ENCODE assay signal across 23 cellular contexts in genomic region chr19:53853707-53854106, GRCh38. TPM values are rescaled to one million over a fixed set of nuclear protein-coding genes. Genes with fewer than 3 reads are reported as not detected.
DNase-seq lines count a peak whose midpoint lies in the region; ATAC-seq and TF ChIP-seq lines count a peak whose summit lies in the region.
"Had no signal": no experiment of that assay in that cellular context is flagged by ENCODE, and none has a peak within 500 bp of the region (broad histone marks: within the 10 kb centered on the region; RNA-seq: fewer than 3 reads in every experiment).

No MANE protein-coding gene starts in this region.

- H3K27me3 Mint-ChIP-seq in natural killer cell treated with Interleukin-12 subunit alpha and Interleukin-12 subunit beta and Interleukin-15 and Interleukin-18, amount 100 ng/mL, for 72 hours, result peaks cover 18 to 23% of the 10 kb centered on the region in 2 donors
- H3K27me3 Mint-ChIP-seq in natural killer cell (ENCODE audit: low read depth in 2 of 2), result peaks cover 20 to 23% of the 10 kb centered on the region in 2 donors

- DNase-seq in natural killer cell treated with Interleukin-12 subunit alpha and Interleukin-12 subunit beta and Interleukin-15 and Interleukin-18, amount 100 ng/mL, for 72 hours (ENCODE audit: low spot score), result no peak
- DNase-seq in natural killer cell (no peak), NOMO-1 treated with DMSO at 0.1 percent for 48 hours (lab: John Stamatoyannopoulos, UW; ENCODE audit: unreplicated experiment) (peak; percentile 38), DMS53 treated with DMSO at 0.1 percent for 48 hours (lab: John Stamatoyannopoulos, UW; ENCODE audit: unreplicated experiment) (no peak), NCI-H774 (lab: John Stamatoyannopoulos, UW) (no peak)
- no peak for DNase-seq in stimulated activated effector memory CD8-positive, alpha-beta T cell treated with anti-CD3 and anti-CD28 coated beads, Interleukin-12 subunit alpha, Interleukin-12 subunit beta, amount 100 ng/mL, for 72 hours (ENCODE audit: low spot score in 2 of 2)
- DNase-seq: activated naive CD4-positive, alpha-beta T cell treated with Interleukin-2 at 50 U/mL for 16 hours; activated T-cell treated with anti-CD3 and anti-CD28 coated beads, Interleukin-2, amount 50 U/mL, for 4 hours; dermis blood vessel endothelial cell; KG1; NCI-H187; occipital lobe; spleen; stimulated activated CD4-positive, alpha-beta T cell treated with anti-CD3 and anti-CD28 coated beads, Interleukin-4, amount 100 ng/mL, for 1 hour; thyroid gland had no signal

- peak; percentile 69 to 79 for ATAC-seq in natural killer cell treated with Interleukin-12 subunit alpha and Interleukin-12 subunit beta and Interleukin-15 and Interleukin-18, amount 100 ng/mL, for 72 hours
- ATAC-seq in natural killer cell, result no peak
- ATAC-seq in HG02759 (IDR thresholded peaks at IDR 0.05; ENCODE audit: unreplicated experiment), result peak; percentile 51
- peak; percentile 70 for ATAC-seq in stimulated activated effector memory CD8-positive, alpha-beta T cell treated with anti-CD3 and anti-CD28 coated beads, Interleukin-12 subunit alpha, Interleukin-12 subunit beta, amount 100 ng/mL, for 72 hours
- ATAC-seq in GM19023 (IDR thresholded peaks at IDR 0.05; ENCODE audit: unreplicated experiment), result no peak

- H3K4me1 Mint-ChIP-seq in natural killer cell treated with Interleukin-12 subunit alpha and Interleukin-12 subunit beta and Interleukin-15 and Interleukin-18, amount 100 ng/mL, for 72 hours (ENCODE audit: low read depth in 2 of 2), result peaks cover 9 to 11% of the 10 kb centered on the region in 2 donors
- H3K4me1 Mint-ChIP-seq in natural killer cell, result peaks cover 0 to 4% of the 10 kb centered on the region in 2 donors
- H3K4me1 Mint-ChIP-seq in stimulated activated effector memory CD8-positive, alpha-beta T cell treated with anti-CD3 and anti-CD28 coated beads, Interleukin-12 subunit alpha, Interleukin-12 subunit beta, amount 100 ng/mL, for 72 hours, result peaks cover 15% of the 10 kb centered on the region

- no peak overlapping the region for H3K27ac Mint-ChIP-seq in natural killer cell treated with Interleukin-12 subunit alpha and Interleukin-12 subunit beta and Interleukin-15 and Interleukin-18, amount 100 ng/mL, for 72 hours
- no peak overlapping the region for H3K27ac Mint-ChIP-seq in natural killer cell
- peak overlapping the region; percentile 37 for H3K27ac Mint-ChIP-seq in stimulated activated effector memory CD8-positive, alpha-beta T cell treated with anti-CD3 and anti-CD28 coated beads, Interleukin-12 subunit alpha, Interleukin-12 subunit beta, amount 100 ng/mL, for 72 hours
- H3K27ac Mint-ChIP-seq: stimulated activated naive CD8-positive, alpha-beta T cell treated with anti-CD3 and anti-CD28 coated beads, Interleukin-15, Interleukin-2, amounts not matched to agents 100 ng/mL and 50 ng/mL, for 24 hours had no signal

- H3K4me3 Mint-ChIP-seq in natural killer cell treated with Interleukin-12 subunit alpha and Interleukin-12 subunit beta and Interleukin-15 and Interleukin-18, amount 100 ng/mL, for 72 hours, result no peak overlapping the region
- H3K4me3 Mint-ChIP-seq in natural killer cell, result no peak overlapping the region
- no peak overlapping the region for H3K4me3 Mint-ChIP-seq in stimulated activated effector memory CD8-positive, alpha-beta T cell treated with anti-CD3 and anti-CD28 coated beads, Interleukin-12 subunit alpha, Interleukin-12 subunit beta, amount 100 ng/mL, for 72 hours
- H3K4me3 Mint-ChIP-seq: activated T-cell treated with anti-CD3 and anti-CD28 coated beads, Interleukin-2, amount 50 U/mL, for 4 hours; CD14-positive monocyte; stimulated activated naive CD8-positive, alpha-beta T cell treated with anti-CD3 and anti-CD28 coated beads, Interleukin-15, Interleukin-2, amounts not matched to agents 100 ng/mL and 50 ng/mL, for 24 hours had no signal

- H3K36me3 Mint-ChIP-seq in natural killer cell treated with Interleukin-12 subunit alpha and Interleukin-12 subunit beta and Interleukin-15 and Interleukin-18, amount 100 ng/mL, for 72 hours, result no peaks in the 10 kb centered on the region
- H3K36me3 Mint-ChIP-seq in natural killer cell, result no peaks in the 10 kb centered on the region
- H3K36me3 Mint-ChIP-seq in stimulated activated effector memory CD8-positive, alpha-beta T cell treated with anti-CD3 and anti-CD28 coated beads, Interleukin-12 subunit alpha, Interleukin-12 subunit beta, amount 100 ng/mL, for 72 hours, result no peaks in the 10 kb centered on the region
- H3K36me3 Mint-ChIP-seq: CD14-positive monocyte had no signal

- no peak for TF ChIP-seq CTCF in natural killer cell (IDR thresholded peaks at IDR 0.05)

- intact Hi-C loops in natural killer cell (cut with micrococcal nuclease), result loop anchor here (5.0 kb wide), 1 partner anchor 39 kb away; no protein-coding TSS in a partner anchor

- H3K9me3 Mint-ChIP-seq in natural killer cell treated with Interleukin-12 subunit alpha and Interleukin-12 subunit beta and Interleukin-15 and Interleukin-18, amount 100 ng/mL, for 72 hours, result no peaks in the 10 kb centered on the region
- no peaks in the 10 kb centered on the region for H3K9me3 Mint-ChIP-seq in natural killer cell
- no peaks in the 10 kb centered on the region for H3K9me3 Mint-ChIP-seq in stimulated activated effector memory CD8-positive, alpha-beta T cell treated with anti-CD3 and anti-CD28 coated beads, Interleukin-12 subunit alpha, Interleukin-12 subunit beta, amount 100 ng/mL, for 72 hours
- H3K9me3 Mint-ChIP-seq: activated T-cell treated with anti-CD3 and anti-CD28 coated beads, Interleukin-2, amount 50 U/mL, for 4 hours; CD14-positive monocyte; stimulated activated naive CD8-positive, alpha-beta T cell treated with anti-CD3 and anti-CD28 coated beads, Interleukin-15, Interleukin-2, amounts not matched to agents 100 ng/mL and 50 ng/mL, for 24 hours had no signal

RNA-seq across cellular contexts. Expression of gene MYADM, which starts 14.0 kb away (rescaled TPM):
- 10 to 100 TPM; 17.8 to 17.9 TPM for total RNA-seq in natural killer cell treated with Interleukin-12 subunit alpha and Interleukin-12 subunit beta and Interleukin-15 and Interleukin-18, amount 100 ng/mL, for 72 hours
- total RNA-seq in natural killer cell, result 100 to 1,000 TPM; 219 to 658 (median 296) TPM

RNA-seq across cellular contexts. Expression of gene PRKCG, which starts 28.3 kb away (rescaled TPM):
- total RNA-seq in natural killer cell treated with Interleukin-12 subunit alpha and Interleukin-12 subunit beta and Interleukin-15 and Interleukin-18, amount 100 ng/mL, for 72 hours, result 1 to 10 TPM in 1 of 2 donors, not detected in 1; 1.1 TPM
- total RNA-seq in natural killer cell, result 1 to 10 TPM in 2 of 3 donors, under 1 TPM in 1; 0.55 to 2.6 (median 1.5) TPM
- total RNA-seq: activated T-cell treated with anti-CD3 and anti-CD28 coated beads, Interleukin-2, amount 50 U/mL, for 4 hours; cardiac septum; myocyte; SJSA1; thyroid gland had no signal

RNA-seq across cellular contexts. Expression of gene NLRP12, which starts 29.6 kb away (rescaled TPM):
- 1 to 10 TPM in 1 of 2 donors, not detected in 1; 3.0 TPM for total RNA-seq in natural killer cell treated with Interleukin-12 subunit alpha and Interleukin-12 subunit beta and Interleukin-15 and Interleukin-18, amount 100 ng/mL, for 72 hours
- total RNA-seq in natural killer cell, result 10 to 100 TPM in 1 of 3 donors, under 1 TPM in 2; 0.35 to 13.6 (median 0.84) TPM
- total RNA-seq: activated T-cell treated with anti-CD3 and anti-CD28 coated beads, Interleukin-2, amount 50 U/mL, for 4 hours; HT-29; myocyte; SJSA1 had no signal

RNA-seq across cellular contexts. Expression of gene CACNG7, which starts 55.4 kb away (rescaled TPM):
- not detected for total RNA-seq in natural killer cell treated with Interleukin-12 subunit alpha and Interleukin-12 subunit beta and Interleukin-15 and Interleukin-18, amount 100 ng/mL, for 72 hours
- total RNA-seq in natural killer cell, result not detected
- total RNA-seq: activated T-cell treated with anti-CD3 and anti-CD28 coated beads, Interleukin-2, amount 50 U/mL, for 4 hours; cardiac septum; dermis blood vessel endothelial cell; HT-29; myocyte; SJSA1; spleen; thyroid gland had no signal

Comparison
In these comparisons a context has a peak if more than half of its experiments do, and no peak if none do; other contexts are left out.
1. ATAC-seq: peak in natural killer cell treated with Interleukin-12 subunit alpha and Interleukin-12 subunit beta and Interleukin-15 and Interleukin-18, amount 100 ng/mL, for 72 hours (2 of 2), HG02759 (single experiment) and stimulated activated effector memory CD8-positive, alpha-beta T cell treated with anti-CD3 and anti-CD28 coated beads, Interleukin-12 subunit alpha, Interleukin-12 subunit beta, amount 100 ng/mL, for 72 hours (single experiment); none in natural killer cell (0 of 3) and GM19023 (single experiment).
2. RNA of gene MYADM, which starts 14.0 kb away (total RNA-seq): 219 to 658 TPM in natural killer cell; 17.8 to 17.9 TPM in natural killer cell treated with Interleukin-12 subunit alpha and Interleukin-12 subunit beta and Interleukin-15 and Interleukin-18, amount 100 ng/mL, for 72 hours; every median in the first group is over 10 times any median in the second.